ENCODE assay signal across 12 cellular contexts in the genomic region with DNA sequence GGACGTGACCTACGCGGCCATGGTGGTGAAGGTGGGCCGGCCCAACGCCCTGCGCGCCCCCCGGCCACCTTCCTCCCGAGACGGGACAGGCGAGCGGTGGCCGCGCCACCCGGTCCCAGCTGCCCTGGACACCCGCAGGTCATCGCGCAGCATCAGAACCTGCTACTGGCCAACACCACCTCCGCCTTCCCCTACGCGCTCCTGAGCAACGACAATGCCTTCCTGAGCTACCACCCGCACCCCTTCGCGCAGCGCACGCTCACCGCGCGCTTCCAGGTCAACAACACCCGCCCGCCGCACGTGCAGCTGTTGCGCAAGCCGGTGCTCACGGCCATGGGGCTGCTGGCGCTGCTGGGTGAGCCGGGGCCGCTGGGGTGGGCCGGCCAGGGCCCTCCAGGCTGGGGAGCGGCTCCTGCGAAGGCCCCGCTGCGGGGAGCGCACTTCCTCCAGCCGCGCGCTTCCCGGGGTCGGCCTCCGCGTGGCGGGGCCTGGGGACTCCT. TPM values are rescaled to one million over a fixed set of nuclear protein-coding genes. Genes with fewer than 3 reads are reported as not detected.
DNase-seq lines count a peak whose midpoint lies in the region; ATAC-seq, FAIRE-seq and TF ChIP-seq lines count a peak whose summit lies in the region.
"Had no signal": no experiment of that assay in that cellular context is flagged by ENCODE, and none has a peak within 500 bp of the region (broad histone marks: within the 10 kb centered on the region; RNA-seq: fewer than 3 reads in every experiment).

No MANE protein-coding gene starts in this region.

- H3K36me3 Mint-ChIP-seq in naive thymus-derived CD8-positive, alpha-beta T cell, result peaks cover 0 to 6% (median 2%) of the 10 kb centered on the region in 3 donors
- no peaks in the 10 kb centered on the region for H3K36me3 Mint-ChIP-seq in CD8-positive, alpha-beta T cell

- peaks cover 0 to 2% (median 0%) of the 10 kb centered on the region in 9 donors for H3K9me3 Mint-ChIP-seq in naive thymus-derived CD8-positive, alpha-beta T cell
- H3K9me3 Mint-ChIP-seq in CD8-positive, alpha-beta T cell, result no peaks in the 10 kb centered on the region

- peaks cover 12% of the 10 kb centered on the region for H3K4me1 ChIP-seq in CD8-positive, alpha-beta T cell (ENCODE audit: insufficient read depth, low read length)
- peaks cover 5 to 9% of the 10 kb centered on the region in 2 donors for H3K4me1 ChIP-seq in small intestine (ENCODE audit: control insufficient read depth in 2 of 2, insufficient read depth in 1 of 2, low read depth in 1 of 2, low read length in 1 of 2)

- no peak overlapping the region for H3K27ac Mint-ChIP-seq in naive thymus-derived CD8-positive, alpha-beta T cell
- no peak overlapping the region for H3K27ac Mint-ChIP-seq in CD8-positive, alpha-beta T cell

- CTCF ChIA-PET in CD8-positive, alpha-beta T cell (lab: Charles Lee), result no interaction called here

- no peak for FAIRE-seq in small intestine (lab: Jason Lieb, UNC)
- FAIRE-seq: endometrium, islet of Langerhans had no signal

- H3K4me1 Mint-ChIP-seq in naive thymus-derived CD8-positive, alpha-beta T cell, result peaks cover 9 to 15% (median 12%) of the 10 kb centered on the region in 4 donors
- peaks cover 13% of the 10 kb centered on the region for H3K4me1 Mint-ChIP-seq in CD8-positive, alpha-beta T cell (ENCODE audit: low read depth)

- intact Hi-C loops in CD8-positive, alpha-beta T cell (cut with DNase I, micrococcal nuclease), result no loop called here

- peak; percentile 23 to 56 for ATAC-seq in naive thymus-derived CD8-positive, alpha-beta T cell
- ATAC-seq in GM19397 (IDR thresholded peaks at IDR 0.05; ENCODE audit: unreplicated experiment), result no peak
- no peak for ATAC-seq in CD8-positive, alpha-beta T cell

- 1 to 4% (median 3%) methylated on average over 38 to 54 of the region's 54 CpGs for whole genome bisulfite sequencing in small intestine, 3 donors

- no peak for TF ChIP-seq CTCF in fibroblast of pulmonary artery (IDR thresholded peaks at IDR 0.05; ENCODE audit: low read length, missing control alignments)
- TF ChIP-seq CTCF in CD8-positive, alpha-beta T cell (IDR thresholded peaks at IDR 0.05), result no peak

- peaks cover 20% of the 10 kb centered on the region for H3K27me3 ChIP-seq in CD8-positive, alpha-beta T cell (ENCODE audit: insufficient read depth, low read length)
- H3K27me3 ChIP-seq in small intestine (ENCODE audit: control insufficient read depth in 2 of 2, insufficient read depth in 2 of 2, low read length in 2 of 2), result peaks cover 13 to 52% of the 10 kb centered on the region in 2 donors

- H3K4me3 ChIP-seq in fibroblast of pulmonary artery (replicated peaks; ENCODE audit: low read depth, low read length), result no peak overlapping the region
- no peak overlapping the region for H3K4me3 ChIP-seq in CD8-positive, alpha-beta T cell (ENCODE audit: low read depth, low read length)
- peak overlapping the region in 1 of 2 donors; percentile 9 for H3K4me3 ChIP-seq in small intestine (ENCODE audit: low read depth in 1 of 2, low read length in 2 of 2)

- peak; percentile 35 for DNase-seq in stimulated activated CD4-positive, alpha-beta T cell treated with anti-CD3 and anti-CD28 coated beads, Interleukin-15, amount 100 ng/mL, for 24 hours
- no peak for DNase-seq in stimulated activated CD4-positive, alpha-beta T cell treated with anti-CD3 and anti-CD28 coated beads, Interleukin-12 subunit alpha, Interleukin-12 subunit beta, amount 100 ng/mL, for 4 hours
- peak; percentile 39 for DNase-seq in fibroblast of pulmonary artery (ENCODE audit: low read depth)
- DNase-seq in naive thymus-derived CD8-positive, alpha-beta T cell, result peak in 1 of 10 donors; percentile 20
- no peak for DNase-seq in CD8-positive, alpha-beta T cell
- no peak for DNase-seq in small intestine
- DNase-seq in NCI-H510A treated with DMSO at 0.1 percent for 48 hours (lab: John Stamatoyannopoulos, UW), result no peak
- DNase-seq: NCI-H1417 had no signal

- H3K4me3 Mint-ChIP-seq in naive thymus-derived CD8-positive, alpha-beta T cell, result no peak overlapping the region
- H3K4me3 Mint-ChIP-seq in CD8-positive, alpha-beta T cell, result no peak overlapping the region

- peaks cover 12 to 67% (median 25%) of the 10 kb centered on the region in 5 donors for H3K27me3 Mint-ChIP-seq in naive thymus-derived CD8-positive, alpha-beta T cell
- peaks cover 40% of the 10 kb centered on the region for H3K27me3 Mint-ChIP-seq in CD8-positive, alpha-beta T cell (ENCODE audit: low read depth)

- POLR2A ChIA-PET in naive thymus-derived CD8-positive, alpha-beta T cell (lab: Charles Lee), result interaction anchor here (0.7 kb wide), 1 partner anchor 15 kb away, joined by 3 read pairs; a partner anchor contains a TSS
- POLR2A ChIA-PET in CD8-positive, alpha-beta T cell (lab: Charles Lee), result interaction anchor here (1.4 kb wide), 1 partner anchor 15 kb away, joined by 3 read pairs; no protein-coding TSS in a partner anchor

- no peak overlapping the region for H3K27ac ChIP-seq in CD8-positive, alpha-beta T cell (ENCODE audit: low read depth, low read length)
- H3K27ac ChIP-seq in small intestine (ENCODE audit: low read depth in 1 of 2, low read length in 1 of 2), result no peak overlapping the region

- H3K9me3 ChIP-seq in CD8-positive, alpha-beta T cell (ENCODE audit: low read length), result no peaks in the 10 kb centered on the region
- no peaks in the 10 kb centered on the region for H3K9me3 ChIP-seq in small intestine (ENCODE audit: control insufficient read depth, low read depth)

- no peaks in the 10 kb centered on the region for H3K36me3 ChIP-seq in CD8-positive, alpha-beta T cell (ENCODE audit: insufficient read depth, low read length)
- no peaks in the 10 kb centered on the region for H3K36me3 ChIP-seq in small intestine (ENCODE audit: control insufficient read depth in 2 of 2, insufficient read depth in 2 of 2, low read length in 2 of 2)

RNA-seq across cellular contexts. Expression of a gene that starts 9.0 kb away (rescaled TPM):
- under 1 TPM; 0.39 to 0.44 TPM for total RNA-seq in naive thymus-derived CD8-positive, alpha-beta T cell
- polyA plus RNA-seq in naive thymus-derived CD8-positive, alpha-beta T cell, result 1 to 10 TPM in 2 of 3 donors, under 1 TPM in 1; 0.72 to 1.3 (median 1.1) TPM
- under 1 TPM; 0.31 to 0.35 TPM for total RNA-seq in CD8-positive, alpha-beta T cell
- polyA plus RNA-seq in small intestine, result 1 to 10 TPM in 2 of 3 donors, under 1 TPM in 1; 0.54 to 3.0 (median 2.5) TPM
- polyA plus RNA-seq: BJ had no signal

RNA-seq across cellular contexts. Expression of a gene that starts 9.2 kb away (rescaled TPM):
- total RNA-seq in naive thymus-derived CD8-positive, alpha-beta T cell, result 10 to 100 TPM; 17.1 to 18.4 TPM
- polyA plus RNA-seq in naive thymus-derived CD8-positive, alpha-beta T cell, result 1 to 10 TPM in 1 of 3 donors, under 1 TPM in 2; 0.65 to 1.2 (median 0.73) TPM
- 10 to 100 TPM; 26.3 to 30.2 TPM for total RNA-seq in CD8-positive, alpha-beta T cell
- 10 to 100 TPM in 1 of 3 donors, 1 to 10 TPM in 2; 1.8 to 10.9 (median 4.1) TPM for polyA plus RNA-seq in small intestine

RNA-seq across cellular contexts. Expression of a gene that starts 15.3 kb away (rescaled TPM):
- total RNA-seq in naive thymus-derived CD8-positive, alpha-beta T cell, result 10 to 100 TPM; 74.8 to 79.1 TPM
- 10 to 100 TPM in 1 of 3 donors, 1 to 10 TPM in 2; 6.5 to 15.4 (median 9.6) TPM for polyA plus RNA-seq in naive thymus-derived CD8-positive, alpha-beta T cell
- 10 to 100 TPM; 54.3 to 62.0 TPM for total RNA-seq in CD8-positive, alpha-beta T cell
- 10 to 100 TPM; 10.8 to 13.2 (median 13.0) TPM for polyA plus RNA-seq in small intestine

RNA-seq across cellular contexts. Expression of a gene that starts 28.8 kb away (rescaled TPM):
- total RNA-seq in naive thymus-derived CD8-positive, alpha-beta T cell, result 10 to 100 TPM; 37.4 to 39.9 TPM
- 10 to 100 TPM in 2 of 3 donors, 1 to 10 TPM in 1; 2.2 to 17.3 (median 10.0) TPM for polyA plus RNA-seq in naive thymus-derived CD8-positive, alpha-beta T cell
- 10 to 100 TPM; 28.2 to 29.7 TPM for total RNA-seq in CD8-positive, alpha-beta T cell
- 10 to 100 TPM; 18.9 to 42.3 (median 31.6) TPM for polyA plus RNA-seq in small intestine

Comparison
In these comparisons a context has a peak if more than half of its experiments do, and no peak if none do; other contexts are left out.
1. DNase-seq: peak in stimulated activated CD4-positive, alpha-beta T cell treated with anti-CD3 and anti-CD28 coated beads, Interleukin-15, amount 100 ng/mL, for 24 hours (single experiment) and fibroblast of pulmonary artery (single experiment); none in stimulated activated CD4-positive, alpha-beta T cell treated with anti-CD3 and anti-CD28 coated beads, Interleukin-12 subunit alpha, Interleukin-12 subunit beta, amount 100 ng/mL, for 4 hours (single experiment), CD8-positive, alpha-beta T cell (0 of 7), small intestine (single experiment) and NCI-H510A treated with DMSO at 0.1 percent for 48 hours (single experiment).
2. ATAC-seq: peak in naive thymus-derived CD8-positive, alpha-beta T cell (2 of 2); none in GM19397 (single experiment) and CD8-positive, alpha-beta T cell (single experiment).